Comparison of ENCODE assay signal across 1 cellular context in the genomic region with DNA sequence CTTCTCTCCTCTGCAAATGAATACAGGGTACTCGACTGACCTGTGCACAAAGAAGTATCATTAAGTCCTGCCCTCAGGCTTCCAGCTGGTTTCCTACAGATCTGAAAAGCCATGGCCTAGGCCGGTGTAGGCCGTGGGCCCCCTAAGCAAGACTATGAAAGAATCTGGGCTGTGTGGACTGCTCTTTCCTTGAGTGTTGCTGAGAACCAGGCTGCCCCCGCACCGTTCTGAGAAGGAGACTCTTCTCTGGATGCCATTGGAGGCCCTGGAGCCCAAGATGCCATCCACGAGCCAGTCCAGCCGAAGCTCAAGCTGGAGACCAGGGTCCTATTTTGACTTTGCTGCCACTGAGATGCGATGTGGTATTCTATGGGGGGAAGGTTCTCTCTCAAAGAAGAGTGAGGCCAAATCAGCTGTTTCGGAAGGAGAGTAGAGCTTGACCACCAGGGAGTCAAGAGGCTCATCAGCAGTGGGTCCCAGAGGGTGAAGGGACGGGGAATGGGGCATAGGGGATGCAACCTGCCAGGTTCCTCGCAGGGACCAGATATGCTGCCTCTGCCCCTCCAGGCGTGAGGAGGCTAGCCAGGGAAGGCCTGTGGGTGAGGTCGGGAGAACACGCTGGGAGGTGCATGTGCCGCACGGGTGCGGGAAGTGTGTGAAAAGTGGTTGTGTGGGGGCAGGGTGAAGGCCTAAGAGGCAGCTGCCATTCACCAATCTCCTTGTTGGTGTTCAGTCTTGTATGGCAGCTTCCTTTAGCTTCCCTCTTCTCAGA.
TF ChIP-seq lines count a peak whose summit lies in the region.

No MANE protein-coding gene starts in this region.

TF ChIP-seq in H1, 55 proteins besides CTCF, POLR2A, EP300 and RAD21 (continued from another document):
- TF ChIP-seq, protein P1, sequence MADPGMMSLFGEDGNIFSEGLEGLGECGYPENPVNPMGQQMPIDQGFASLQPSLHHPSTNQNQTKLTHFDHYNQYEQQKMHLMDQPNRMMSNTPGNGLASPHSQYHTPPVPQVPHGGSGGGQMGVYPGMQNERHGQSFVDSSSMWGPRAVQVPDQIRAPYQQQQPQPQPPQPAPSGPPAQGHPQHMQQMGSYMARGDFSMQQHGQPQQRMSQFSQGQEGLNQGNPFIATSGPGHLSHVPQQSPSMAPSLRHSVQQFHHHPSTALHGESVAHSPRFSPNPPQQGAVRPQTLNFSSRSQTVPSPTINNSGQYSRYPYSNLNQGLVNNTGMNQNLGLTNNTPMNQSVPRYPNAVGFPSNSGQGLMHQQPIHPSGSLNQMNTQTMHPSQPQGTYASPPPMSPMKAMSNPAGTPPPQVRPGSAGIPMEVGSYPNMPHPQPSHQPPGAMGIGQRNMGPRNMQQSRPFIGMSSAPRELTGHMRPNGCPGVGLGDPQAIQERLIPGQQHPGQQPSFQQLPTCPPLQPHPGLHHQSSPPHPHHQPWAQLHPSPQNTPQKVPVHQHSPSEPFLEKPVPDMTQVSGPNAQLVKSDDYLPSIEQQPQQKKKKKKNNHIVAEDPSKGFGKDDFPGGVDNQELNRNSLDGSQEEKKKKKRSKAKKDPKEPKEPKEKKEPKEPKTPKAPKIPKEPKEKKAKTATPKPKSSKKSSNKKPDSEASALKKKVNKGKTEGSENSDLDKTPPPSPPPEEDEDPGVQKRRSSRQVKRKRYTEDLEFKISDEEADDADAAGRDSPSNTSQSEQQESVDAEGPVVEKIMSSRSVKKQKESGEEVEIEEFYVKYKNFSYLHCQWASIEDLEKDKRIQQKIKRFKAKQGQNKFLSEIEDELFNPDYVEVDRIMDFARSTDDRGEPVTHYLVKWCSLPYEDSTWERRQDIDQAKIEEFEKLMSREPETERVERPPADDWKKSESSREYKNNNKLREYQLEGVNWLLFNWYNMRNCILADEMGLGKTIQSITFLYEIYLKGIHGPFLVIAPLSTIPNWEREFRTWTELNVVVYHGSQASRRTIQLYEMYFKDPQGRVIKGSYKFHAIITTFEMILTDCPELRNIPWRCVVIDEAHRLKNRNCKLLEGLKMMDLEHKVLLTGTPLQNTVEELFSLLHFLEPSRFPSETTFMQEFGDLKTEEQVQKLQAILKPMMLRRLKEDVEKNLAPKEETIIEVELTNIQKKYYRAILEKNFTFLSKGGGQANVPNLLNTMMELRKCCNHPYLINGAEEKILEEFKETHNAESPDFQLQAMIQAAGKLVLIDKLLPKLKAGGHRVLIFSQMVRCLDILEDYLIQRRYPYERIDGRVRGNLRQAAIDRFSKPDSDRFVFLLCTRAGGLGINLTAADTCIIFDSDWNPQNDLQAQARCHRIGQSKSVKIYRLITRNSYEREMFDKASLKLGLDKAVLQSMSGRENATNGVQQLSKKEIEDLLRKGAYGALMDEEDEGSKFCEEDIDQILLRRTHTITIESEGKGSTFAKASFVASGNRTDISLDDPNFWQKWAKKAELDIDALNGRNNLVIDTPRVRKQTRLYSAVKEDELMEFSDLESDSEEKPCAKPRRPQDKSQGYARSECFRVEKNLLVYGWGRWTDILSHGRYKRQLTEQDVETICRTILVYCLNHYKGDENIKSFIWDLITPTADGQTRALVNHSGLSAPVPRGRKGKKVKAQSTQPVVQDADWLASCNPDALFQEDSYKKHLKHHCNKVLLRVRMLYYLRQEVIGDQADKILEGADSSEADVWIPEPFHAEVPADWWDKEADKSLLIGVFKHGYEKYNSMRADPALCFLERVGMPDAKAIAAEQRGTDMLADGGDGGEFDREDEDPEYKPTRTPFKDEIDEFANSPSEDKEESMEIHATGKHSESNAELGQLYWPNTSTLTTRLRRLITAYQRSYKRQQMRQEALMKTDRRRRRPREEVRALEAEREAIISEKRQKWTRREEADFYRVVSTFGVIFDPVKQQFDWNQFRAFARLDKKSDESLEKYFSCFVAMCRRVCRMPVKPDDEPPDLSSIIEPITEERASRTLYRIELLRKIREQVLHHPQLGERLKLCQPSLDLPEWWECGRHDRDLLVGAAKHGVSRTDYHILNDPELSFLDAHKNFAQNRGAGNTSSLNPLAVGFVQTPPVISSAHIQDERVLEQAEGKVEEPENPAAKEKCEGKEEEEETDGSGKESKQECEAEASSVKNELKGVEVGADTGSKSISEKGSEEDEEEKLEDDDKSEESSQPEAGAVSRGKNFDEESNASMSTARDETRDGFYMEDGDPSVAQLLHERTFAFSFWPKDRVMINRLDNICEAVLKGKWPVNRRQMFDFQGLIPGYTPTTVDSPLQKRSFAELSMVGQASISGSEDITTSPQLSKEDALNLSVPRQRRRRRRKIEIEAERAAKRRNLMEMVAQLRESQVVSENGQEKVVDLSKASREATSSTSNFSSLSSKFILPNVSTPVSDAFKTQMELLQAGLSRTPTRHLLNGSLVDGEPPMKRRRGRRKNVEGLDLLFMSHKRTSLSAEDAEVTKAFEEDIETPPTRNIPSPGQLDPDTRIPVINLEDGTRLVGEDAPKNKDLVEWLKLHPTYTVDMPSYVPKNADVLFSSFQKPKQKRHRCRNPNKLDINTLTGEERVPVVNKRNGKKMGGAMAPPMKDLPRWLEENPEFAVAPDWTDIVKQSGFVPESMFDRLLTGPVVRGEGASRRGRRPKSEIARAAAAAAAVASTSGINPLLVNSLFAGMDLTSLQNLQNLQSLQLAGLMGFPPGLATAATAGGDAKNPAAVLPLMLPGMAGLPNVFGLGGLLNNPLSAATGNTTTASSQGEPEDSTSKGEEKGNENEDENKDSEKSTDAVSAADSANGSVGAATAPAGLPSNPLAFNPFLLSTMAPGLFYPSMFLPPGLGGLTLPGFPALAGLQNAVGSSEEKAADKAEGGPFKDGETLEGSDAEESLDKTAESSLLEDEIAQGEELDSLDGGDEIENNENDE (IDR thresholded peaks at IDR 0.05; ENCODE audit: insufficient replicate concordance, low read length) = no peak
- TF ChIP-seq MAFK (IDR thresholded peaks at IDR 0.05; ENCODE audit: low read depth, low read length) (no peak), TCF12 (IDR thresholded peaks at IDR 0.05; ENCODE audit: low read depth, low read length) (no peak), SIRT6 (IDR thresholded peaks at IDR 0.05; ENCODE audit: low read length) (no peak)
